Comparison of ENCODE assay signal across 9 cellular contexts in the genomic region with DNA sequence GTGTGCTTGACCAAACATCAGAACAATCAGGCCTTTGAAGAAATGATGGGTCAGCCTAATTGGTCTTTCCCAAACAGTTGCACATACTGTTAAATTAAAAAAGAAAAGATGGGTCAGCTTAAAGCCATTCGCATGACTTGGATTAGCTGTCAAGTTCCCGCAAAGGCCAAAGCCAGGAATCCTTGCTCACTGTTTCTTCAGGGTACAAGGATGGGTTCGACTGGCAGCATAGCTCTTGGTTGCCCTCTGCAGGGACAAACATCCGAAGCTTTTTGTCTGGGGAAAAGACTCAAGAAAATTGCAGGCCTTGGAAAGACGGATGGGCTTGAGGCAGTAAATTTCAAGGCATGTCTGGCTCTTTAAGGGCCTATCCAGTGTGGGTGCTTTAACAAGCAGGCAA.
DNase-seq lines count a peak whose midpoint lies in the region; ATAC-seq, FAIRE-seq and TF ChIP-seq lines count a peak whose summit lies in the region.
"Had no signal": no experiment of that assay in that cellular context is flagged by ENCODE, and none has a peak within 500 bp of the region (broad histone marks: within the 10 kb centered on the region; RNA-seq: fewer than 3 reads in every experiment).

No MANE protein-coding gene starts in this region.

- DNase-seq in SIG-M5 treated with dmso at 0.1 percent for 504 hours (lab: John Stamatoyannopoulos, UW; ENCODE audit: unreplicated experiment) (peak; percentile 5), SIG-M5 (lab: John Stamatoyannopoulos, UW) (no peak), hepatocyte (ENCODE audit: low spot score) (peak; percentile 50), substantia nigra (lab: John Stamatoyannopoulos, UW) (peak in 43 of 49 donors; percentile 2 to 70 (median 27)), GM19239 (ENCODE audit: insufficient read length, low spot score) (no peak)
- DNase-seq: activated naive CD8-positive, alpha-beta T cell treated with anti-CD3 and anti-CD28 coated beads, Interleukin-2, amount 10 ng/mL, durations not matched to agents 7 days and 5 days had no signal

- H3K27me3 ChIP-seq in hepatocyte = no peaks in the 10 kb centered on the region

- H3K4me3 ChIP-seq in hepatocyte = no peak overlapping the region

- H3K9me3 ChIP-seq in hepatocyte (ENCODE audit: low read depth) = no peaks in the 10 kb centered on the region

- ATAC-seq in GM19467 (IDR thresholded peaks at IDR 0.05; ENCODE audit: unreplicated experiment) (no peak), GM18498 (IDR thresholded peaks at IDR 0.05; ENCODE audit: unreplicated experiment) (no peak)

- peaks cover 4% of the 10 kb centered on the region for H3K4me1 ChIP-seq in hepatocyte (ENCODE audit: insufficient read depth)

- no peaks in the 10 kb centered on the region for H3K79me2 ChIP-seq in hepatocyte

- no peaks in the 10 kb centered on the region for H3K36me3 ChIP-seq in hepatocyte (replicated peaks; ENCODE audit: insufficient read depth, low read depth)

- WGBS in hepatocyte (ENCODE audit: low lambda C conversion rate, missing lambda C conversion rate) = 35% methylated on average over 5 of the region's 5 CpGs

- no peak overlapping the region for H3K27ac ChIP-seq in VCaP
- no peak overlapping the region for H3K27ac ChIP-seq in hepatocyte
- no peak overlapping the region for H3K27ac ChIP-seq in substantia nigra (ENCODE audit: low read depth, low read length, poor library complexity, severe bottlenecking)

- H3K4me2 ChIP-seq in hepatocyte = no peak overlapping the region

- no peak for FAIRE-seq in GM19239 (lab: Jason Lieb, UNC)

- no peak overlapping the region for H2AFZ ChIP-seq in hepatocyte

- TF ChIP-seq CTCF in VCaP (conservative IDR thresholded peaks at IDR 0.05) = peak; percentile 62
- TF ChIP-seq CTCF in hepatocyte (IDR thresholded peaks at IDR 0.05; ENCODE audit: poor library complexity) = peak; percentile 59

- H4K20me1 ChIP-seq in hepatocyte (ENCODE audit: insufficient read depth, poor library complexity, severe bottlenecking) = no peaks in the 10 kb centered on the region

- no peaks in the 10 kb centered on the region for H3K9me2 ChIP-seq in hepatocyte (replicated peaks; ENCODE audit: insufficient read depth)

Comparison
In these comparisons a context has a peak if more than half of its experiments do, and no peak if none do; other contexts are left out.
1. DNase-seq: peak in SIG-M5 treated with dmso at 0.1 percent for 504 hours (single experiment), hepatocyte (single experiment) and substantia nigra (43 of 49); none in SIG-M5 (single experiment) and GM19239 (single experiment).